ENCODE assay signal across 1 cellular context in the genomic region with DNA sequence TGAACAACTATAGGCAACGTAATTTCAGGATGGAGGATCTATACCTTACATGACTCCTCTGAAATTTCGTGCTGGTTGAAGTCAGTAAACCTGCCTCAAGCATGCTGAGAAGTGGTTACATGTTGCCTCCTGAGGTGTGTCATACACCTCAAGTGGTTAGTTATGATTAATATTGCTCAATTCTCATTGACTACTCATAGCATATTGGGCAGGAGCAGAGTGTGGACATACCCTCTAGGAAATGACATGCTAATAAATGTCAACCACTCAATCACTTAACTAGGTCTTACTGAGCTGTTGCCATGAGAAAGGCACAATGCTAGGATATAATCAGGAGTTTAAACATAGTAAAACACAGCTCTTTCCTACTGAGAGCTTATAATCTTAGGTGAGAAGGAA.
TF ChIP-seq lines count a peak whose summit lies in the region.

No MANE protein-coding gene starts in this region.

TF ChIP-seq in GM23338, 12 proteins besides CTCF, POLR2A, EP300 and RAD21 (continued from another document):
- TF ChIP-seq REST (IDR thresholded peaks at IDR 0.05; ENCODE audit: unreplicated experiment) = no peak
- no peak for TF ChIP-seq STAT1 (IDR thresholded peaks at IDR 0.05; ENCODE audit: unreplicated experiment)
- no peak for TF ChIP-seq EZH2 (IDR thresholded peaks at IDR 0.05; ENCODE audit: low read depth, unreplicated experiment)
- TF ChIP-seq, protein P1, sequence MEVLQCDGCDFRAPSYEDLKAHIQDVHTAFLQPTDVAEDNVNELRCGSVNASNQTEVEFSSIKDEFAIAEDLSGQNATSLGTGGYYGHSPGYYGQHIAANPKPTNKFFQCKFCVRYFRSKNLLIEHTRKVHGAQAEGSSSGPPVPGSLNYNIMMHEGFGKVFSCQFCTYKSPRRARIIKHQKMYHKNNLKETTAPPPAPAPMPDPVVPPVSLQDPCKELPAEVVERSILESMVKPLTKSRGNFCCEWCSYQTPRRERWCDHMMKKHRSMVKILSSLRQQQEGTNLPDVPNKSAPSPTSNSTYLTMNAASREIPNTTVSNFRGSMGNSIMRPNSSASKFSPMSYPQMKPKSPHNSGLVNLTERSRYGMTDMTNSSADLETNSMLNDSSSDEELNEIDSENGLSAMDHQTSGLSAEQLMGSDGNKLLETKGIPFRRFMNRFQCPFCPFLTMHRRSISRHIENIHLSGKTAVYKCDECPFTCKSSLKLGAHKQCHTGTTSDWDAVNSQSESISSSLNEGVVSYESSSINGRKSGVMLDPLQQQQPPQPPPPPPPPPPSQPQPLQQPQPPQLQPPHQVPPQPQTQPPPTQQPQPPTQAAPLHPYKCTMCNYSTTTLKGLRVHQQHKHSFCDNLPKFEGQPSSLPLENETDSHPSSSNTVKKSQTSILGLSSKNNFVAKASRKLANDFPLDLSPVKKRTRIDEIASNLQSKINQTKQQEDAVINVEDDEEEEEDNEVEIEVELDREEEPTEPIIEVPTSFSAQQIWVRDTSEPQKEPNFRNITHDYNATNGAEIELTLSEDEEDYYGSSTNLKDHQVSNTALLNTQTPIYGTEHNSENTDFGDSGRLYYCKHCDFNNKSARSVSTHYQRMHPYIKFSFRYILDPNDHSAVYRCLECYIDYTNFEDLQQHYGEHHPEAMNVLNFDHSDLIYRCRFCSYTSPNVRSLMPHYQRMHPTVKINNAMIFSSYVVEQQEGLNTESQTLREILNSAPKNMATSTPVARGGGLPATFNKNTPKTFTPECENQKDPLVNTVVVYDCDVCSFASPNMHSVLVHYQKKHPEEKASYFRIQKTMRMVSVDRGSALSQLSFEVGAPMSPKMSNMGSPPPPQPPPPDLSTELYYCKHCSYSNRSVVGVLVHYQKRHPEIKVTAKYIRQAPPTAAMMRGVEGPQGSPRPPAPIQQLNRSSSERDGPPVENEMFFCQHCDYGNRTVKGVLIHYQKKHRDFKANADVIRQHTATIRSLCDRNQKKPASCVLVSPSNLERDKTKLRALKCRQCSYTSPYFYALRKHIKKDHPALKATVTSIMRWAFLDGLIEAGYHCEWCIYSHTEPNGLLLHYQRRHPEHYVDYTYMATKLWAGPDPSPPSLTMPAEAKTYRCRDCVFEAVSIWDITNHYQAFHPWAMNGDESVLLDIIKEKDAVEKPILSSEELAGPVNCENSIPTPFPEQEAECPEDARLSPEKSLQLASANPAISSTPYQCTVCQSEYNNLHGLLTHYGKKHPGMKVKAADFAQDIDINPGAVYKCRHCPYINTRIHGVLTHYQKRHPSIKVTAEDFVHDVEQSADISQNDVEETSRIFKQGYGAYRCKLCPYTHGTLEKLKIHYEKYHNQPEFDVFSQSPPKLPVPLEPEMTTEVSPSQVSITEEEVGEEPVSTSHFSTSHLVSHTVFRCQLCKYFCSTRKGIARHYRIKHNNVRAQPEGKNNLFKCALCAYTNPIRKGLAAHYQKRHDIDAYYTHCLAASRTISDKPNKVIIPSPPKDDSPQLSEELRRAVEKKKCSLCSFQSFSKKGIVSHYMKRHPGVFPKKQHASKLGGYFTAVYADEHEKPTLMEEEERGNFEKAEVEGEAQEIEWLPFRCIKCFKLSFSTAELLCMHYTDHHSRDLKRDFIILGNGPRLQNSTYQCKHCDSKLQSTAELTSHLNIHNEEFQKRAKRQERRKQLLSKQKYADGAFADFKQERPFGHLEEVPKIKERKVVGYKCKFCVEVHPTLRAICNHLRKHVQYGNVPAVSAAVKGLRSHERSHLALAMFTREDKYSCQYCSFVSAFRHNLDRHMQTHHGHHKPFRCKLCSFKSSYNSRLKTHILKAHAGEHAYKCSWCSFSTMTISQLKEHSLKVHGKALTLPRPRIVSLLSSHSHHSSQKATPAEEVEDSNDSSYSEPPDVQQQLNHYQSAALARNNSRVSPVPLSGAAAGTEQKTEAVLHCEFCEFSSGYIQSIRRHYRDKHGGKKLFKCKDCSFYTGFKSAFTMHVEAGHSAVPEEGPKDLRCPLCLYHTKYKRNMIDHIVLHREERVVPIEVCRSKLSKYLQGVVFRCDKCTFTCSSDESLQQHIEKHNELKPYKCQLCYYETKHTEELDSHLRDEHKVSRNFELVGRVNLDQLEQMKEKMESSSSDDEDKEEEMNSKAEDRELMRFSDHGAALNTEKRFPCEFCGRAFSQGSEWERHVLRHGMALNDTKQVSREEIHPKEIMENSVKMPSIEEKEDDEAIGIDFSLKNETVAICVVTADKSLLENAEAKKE (CRISPR knock-in tag; IDR thresholded peaks at IDR 0.05) = no peak
- TF ChIP-seq EZH2phosphoT487 (IDR thresholded peaks at IDR 0.05; ENCODE audit: unreplicated experiment) = no peak
